2 cellular contexts compared by ENCODE assay signal in genomic region chr17:78314683-78315354, GRCh38.
TF ChIP-seq lines count a peak whose summit lies in the region.

No MANE protein-coding gene starts in this region.

TF ChIP-seq in A549, 52 proteins besides CTCF, POLR2A, EP300 and RAD21 (continued from another document):
- TF ChIP-seq ELK1 (IDR thresholded peaks at IDR 0.05; ENCODE audit: low read depth, low read length) (no peak), HES2 (IDR thresholded peaks at IDR 0.05) (no peak), HOXB5 (CRISPR knock-in tag; IDR thresholded peaks at IDR 0.05) (no peak), KDM1A (IDR thresholded peaks at IDR 0.05; ENCODE audit: low read depth) (peak; percentile 26; the same call in 1 of the 2 replicates), MAZ (IDR thresholded peaks at IDR 0.05; ENCODE audit: borderline replicate concordance, low read depth, low read length) (no peak), HOXA7 (CRISPR knock-in tag; IDR thresholded peaks at IDR 0.05) (no peak), CHD4 (IDR thresholded peaks at IDR 0.05; ENCODE audit: borderline replicate concordance) (0 out of 2 replicates have a peak, but pooled peaks have one; percentile 6), TP53 (CRISPR knock-in tag; IDR thresholded peaks at IDR 0.05) (no peak), REST (IDR thresholded peaks at IDR 0.05) (no peak), CHD2 (IDR thresholded peaks at IDR 0.05; ENCODE audit: low read length, partially characterized antibody) (no peak), CBX8 (IDR thresholded peaks at IDR 0.05) (no peak), NFE2L2 (conservative IDR thresholded peaks at IDR 0.05; ENCODE audit: low read length) (no peak), GATA3 (IDR thresholded peaks at IDR 0.05; ENCODE audit: borderline replicate concordance) (no peak)
TF ChIP-seq in A549: peak in this region for 2.

TF ChIP-seq in K562, 482 proteins besides CTCF, POLR2A, EP300 and RAD21 (continued from another document):
- TF ChIP-seq ZBTB7A (IDR thresholded peaks at IDR 0.05; ENCODE audit: borderline replicate concordance, control insufficient read depth, low read depth, low read length) (no peak), HDAC8 (tag; IDR thresholded peaks at IDR 0.05) (no peak), TCF7 (IDR thresholded peaks at IDR 0.05; ENCODE audit: borderline replicate concordance) (no peak), LARP7 (IDR thresholded peaks at IDR 0.05) (0 out of 2 replicates have a peak, but pooled peaks have one; percentile 35), SIN3B (IDR thresholded peaks at IDR 0.05; ENCODE audit: low read depth) (no peak)
